ENCODE assay signal across 17 cellular contexts in genomic region chr16:82694239-82694874, GRCh38.
A peak's percentile ranks its signal among the peaks of the same experiment; 100 is the strongest.
DNase-seq lines count a peak whose midpoint lies in the region; ATAC-seq and TF ChIP-seq lines count a peak whose summit lies in the region.
"Had no signal": no experiment of that assay in that cellular context is flagged by ENCODE, and none has a peak within 500 bp of the region (broad histone marks: within the 10 kb centered on the region; RNA-seq: fewer than 3 reads in every experiment).

No MANE protein-coding gene starts in this region.

- DNase-seq in HS-27A (ENCODE audit: low read depth) (peak; percentile 87), amniotic epithelial cell (ENCODE audit: low read depth) (peak; percentile 81), foreskin fibroblast (peak; percentile 34 to 58), GOT3 (lab: John Stamatoyannopoulos, UW) (no peak)
- DNase-seq: activated CD4-positive, CD25-positive, alpha-beta regulatory T cell treated with anti-CD3 and anti-CD28 coated beads, Interleukin-2, amount 50 U/mL, for 72 hours; activated CD8-positive, alpha-beta memory T cell treated with anti-CD3 and anti-CD28 coated beads, Interleukin-2, amount 50 U/mL, for 4 hours; activated naive CD4-positive, alpha-beta T cell; endodermal cell; heart right ventricle; left cardiac atrium; NCI-H2081 treated with DMSO at 0.1 percent for 48 hours; NCI-H748 treated with DMSO at 0.1 percent for 48 hours; stimulated activated CD4-positive, alpha-beta T cell treated with anti-CD3 and anti-CD28 coated beads, Interleukin-12 subunit alpha, Interleukin-12 subunit beta, amount 100 ng/mL, for 4 hours had no signal

- H3K4me3 ChIP-seq in foreskin fibroblast (ENCODE audit: low read depth in 1 of 2, low read length in 2 of 2), result no peak overlapping the region
- H3K4me3 ChIP-seq: cardiac muscle cell, heart right ventricle had no signal

- ATAC-seq in HG02938 (IDR thresholded peaks at IDR 0.05; ENCODE audit: unreplicated experiment) (no peak), GM21737 (IDR thresholded peaks at IDR 0.05; ENCODE audit: unreplicated experiment) (no peak), HG03159 (IDR thresholded peaks at IDR 0.05; ENCODE audit: unreplicated experiment) (no peak)
- ATAC-seq: heart right ventricle, left cardiac atrium had no signal

- no peak for TF ChIP-seq CTCF in foreskin fibroblast (IDR thresholded peaks at IDR 0.05; ENCODE audit: low read depth, low read length)
